15 cellular contexts compared by ENCODE assay signal in the genomic region with DNA sequence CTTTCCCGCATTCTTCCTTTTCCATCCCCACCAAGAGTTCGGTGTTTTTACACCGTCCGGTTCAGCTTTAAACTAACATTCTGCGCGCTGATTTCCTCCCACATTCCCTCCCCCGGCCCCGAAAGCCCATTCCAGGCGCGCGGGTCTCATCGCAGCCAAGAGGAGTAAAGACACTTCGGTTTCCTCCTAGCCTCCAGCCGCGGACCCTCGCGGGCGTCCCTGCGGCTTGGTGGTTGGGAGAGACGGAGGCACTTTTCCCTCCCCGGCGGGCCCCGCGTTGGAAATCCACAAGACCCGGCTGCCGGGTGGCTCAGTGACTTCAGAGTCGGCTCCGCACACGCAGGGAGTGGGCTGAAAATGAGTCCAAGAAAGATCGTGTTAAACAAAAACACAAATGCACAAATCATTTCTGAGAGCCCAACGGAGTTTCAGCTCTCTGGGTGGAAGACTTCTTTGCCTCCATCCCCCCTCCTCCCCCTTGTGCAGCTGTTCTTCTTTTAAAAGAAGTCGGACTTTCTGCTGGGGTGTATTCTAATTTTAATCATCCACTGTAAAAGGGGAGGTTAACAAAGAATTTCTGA. TPM values are rescaled to one million over a fixed set of nuclear protein-coding genes. Genes with fewer than 3 reads are reported as not detected.
DNase-seq lines count a peak whose midpoint lies in the region; ATAC-seq, FAIRE-seq and TF ChIP-seq lines count a peak whose summit lies in the region.
"Had no signal": no experiment of that assay in that cellular context is flagged by ENCODE, and none has a peak within 500 bp of the region (broad histone marks: within the 10 kb centered on the region; RNA-seq: fewer than 3 reads in every experiment).

No MANE protein-coding gene starts in this region.

- H3K56ac ChIP-seq in IMR-90 (ENCODE audit: extremely low read depth, insufficient read depth, low read length) (no peak overlapping the region), H1 (replicated peaks; ENCODE audit: insufficient read length, low read depth, low read length) (no peak overlapping the region)

- H2BK12ac ChIP-seq in H1 (ENCODE audit: low read depth, low read length): no peak overlapping the region

- no peak overlapping the region for H2AK9ac ChIP-seq in IMR-90 (replicated peaks; ENCODE audit: low read depth, low read length, poor library complexity)

- H3K36me3 ChIP-seq in IMR-90 (ENCODE audit: control insufficient read depth, insufficient read depth, low read length) (no peaks in the 10 kb centered on the region), H1 (ENCODE audit: control insufficient read depth in 2 of 4, insufficient read depth in 4 of 4, low read length in 3 of 4) (no peaks in the 10 kb centered on the region; a peak in 1 of 8 replicates), psoas muscle (ENCODE audit: insufficient read depth in 1 of 2, low read depth in 1 of 2) (no peaks in the 10 kb centered on the region), BE2C (no peaks in the 10 kb centered on the region)
- H3K36me3 ChIP-seq: cardiac muscle cell had no signal

- peak overlapping the region; percentile 38 for H3K4me2 ChIP-seq in IMR-90 (ENCODE audit: low read depth, low read length)
- peak overlapping the region; percentile 73 to 75 for H3K4me2 ChIP-seq in H1 (ENCODE audit: insufficient read depth in 1 of 2, low read depth in 2 of 2, low read length in 2 of 2)

- peaks cover 14% of the 10 kb centered on the region; the same call in 1 of the 2 replicates for H3K9me3 ChIP-seq in IMR-90 (ENCODE audit: control insufficient read depth, insufficient read depth, low read length)
- H3K9me3 ChIP-seq in H1 (ENCODE audit: insufficient read depth in 2 of 2, low read depth in 1 of 2, low read length in 1 of 2): no peaks in the 10 kb centered on the region
- H3K9me3 ChIP-seq in psoas muscle: no peaks in the 10 kb centered on the region
- no peaks in the 10 kb centered on the region; the same call in 1 of the 2 replicates for H3K9me3 ChIP-seq in BE2C

- H2BK120ac ChIP-seq in IMR-90 (ENCODE audit: low read depth, low read length): no peak overlapping the region
- H2BK120ac ChIP-seq in H1 (replicated peaks; ENCODE audit: low read depth, low read length): no peak overlapping the region

- no peak overlapping the region for H2BK20ac ChIP-seq in IMR-90 (ENCODE audit: low read depth, low read length)
- no peak overlapping the region for H2BK20ac ChIP-seq in H1 (ENCODE audit: low read length)

- H3K18ac ChIP-seq in IMR-90 (ENCODE audit: low read depth, low read length): no peak overlapping the region
- no peak overlapping the region for H3K18ac ChIP-seq in H1 (ENCODE audit: extremely low read depth, low read length)

- no peak overlapping the region for H4K5ac ChIP-seq in IMR-90 (ENCODE audit: low read depth, low read length)
- H4K5ac ChIP-seq in H1 (ENCODE audit: insufficient read length, low read depth, low read length): no peak overlapping the region

- no peak overlapping the region for H2BK5ac ChIP-seq in IMR-90 (ENCODE audit: low read depth, low read length, poor library complexity, severe bottlenecking)
- no peak overlapping the region for H2BK5ac ChIP-seq in H1 (ENCODE audit: low read depth, low read length)

- TF ChIP-seq EP300 in H1 (IDR thresholded peaks at IDR 0.05; ENCODE audit: borderline replicate concordance in 1 of 2, low read depth in 2 of 2, low read length in 2 of 2): no peak

- no peak for TF ChIP-seq POLR2A in IMR-90 (IDR thresholded peaks at IDR 0.05; ENCODE audit: low read depth, low read length)
- no peak for TF ChIP-seq POLR2A in H1 (IDR thresholded peaks at IDR 0.05; ENCODE audit: control extremely low read depth in 1 of 2, low read depth in 2 of 2, low read length in 2 of 2)

- in situ Hi-C loops in IMR-90 (cut with MboI; ENCODE audit: low sequenced_read_pairs): no loop called here

- H2AFZ ChIP-seq in IMR-90 (replicated peaks; ENCODE audit: low read length, poor library complexity) (no peak overlapping the region), H1 (ENCODE audit: low read length) (no peak overlapping the region)

- H3K9ac ChIP-seq in IMR-90 (ENCODE audit: low read depth, low read length) (no peak overlapping the region), H1 (replicated peaks in 1 of 4; ENCODE audit: extremely low read depth in 1 of 4, low read depth in 3 of 4, low read length in 3 of 4) (no peak overlapping the region)

- POLR2A ChIA-PET in IMR-90 (lab: Charles Lee; ENCODE audit: unreplicated experiment): no interaction called here
- POLR2A ChIA-PET in H1 (lab: Charles Lee; ENCODE audit: partially characterized antibody): no interaction called here

- no peak for FAIRE-seq in H1 (lab: Jason Lieb, UNC)
- FAIRE-seq: A204.1, GM18507 had no signal

- no peaks in the 10 kb centered on the region; the same call in 1 of the 2 replicates for H3K4me1 ChIP-seq in IMR-90 (ENCODE audit: control insufficient read depth, insufficient read depth, low read length)
- peaks cover 0 to 12% (median 8%) of the 10 kb centered on the region in 4 experiments; a peak in 6 of 7 replicates for H3K4me1 ChIP-seq in H1 (replicated peaks in 1 of 4; ENCODE audit: control insufficient read depth in 3 of 4, insufficient read depth in 4 of 4, low read length in 3 of 4)
- peaks cover 5% of the 10 kb centered on the region for H3K4me1 ChIP-seq in psoas muscle
- H3K4me1 ChIP-seq in BE2C: no peaks in the 10 kb centered on the region

- H4K8ac ChIP-seq in IMR-90 (ENCODE audit: low read depth in 2 of 2, low read length in 2 of 2) (no peak overlapping the region), H1 (ENCODE audit: extremely low read depth, insufficient read depth, low read length) (no peak overlapping the region; the same call in 1 of the 2 replicates)

- H3K4ac ChIP-seq in IMR-90 (ENCODE audit: low read depth, low read length) (no peak overlapping the region), H1 (replicated peaks; ENCODE audit: insufficient read length, low read depth, low read length) (no peak overlapping the region)

- H3K23ac ChIP-seq in IMR-90 (ENCODE audit: low read depth, low read length) (no peak overlapping the region), H1 (ENCODE audit: insufficient read length) (no peak overlapping the region)

- ATAC-seq in IMR-90 (ENCODE audit: low read depth): no peak
- no peak for ATAC-seq in psoas muscle
- ATAC-seq: stimulated activated memory B cell treated with anti-CD40 and anti-IgM and Interleukin-4, amounts not matched to agents 10 μg/mL and 1 μg/mL and 100 μg/mL, for 72 hours had no signal

- TF ChIP-seq RAD21 in IMR-90 (IDR thresholded peaks at IDR 0.05; ENCODE audit: low read length): no peak
- no peak for TF ChIP-seq RAD21 in H1 (IDR thresholded peaks at IDR 0.05 in 1 of 2, conservative IDR thresholded peaks at IDR 0.05 in 1 of 2; ENCODE audit: low read depth in 2 of 2, low read length in 2 of 2)

- H4K91ac ChIP-seq in IMR-90 (ENCODE audit: insufficient read depth, low read depth, low read length): no peak overlapping the region
- H4K91ac ChIP-seq in H1 (replicated peaks; ENCODE audit: insufficient read length, low read length): no peak overlapping the region

- H3K27me3 ChIP-seq in IMR-90 (ENCODE audit: control insufficient read depth, insufficient read depth, low read length) (peaks cover 86% of the 10 kb centered on the region), H1 (replicated peaks in 1 of 4; ENCODE audit: control insufficient read depth in 3 of 4, extremely low read depth in 1 of 4, insufficient read depth in 3 of 4, low read length in 3 of 4) (peaks cover 61 to 98% (median 88%) of the 10 kb centered on the region in 4 experiments), psoas muscle (ENCODE audit: insufficient read depth in 3 of 3, low read length in 2 of 3) (peaks cover 0 to 94% (median 13%) of the 10 kb centered on the region in 3 donors), BE2C (peaks cover 85% of the 10 kb centered on the region)

- dilution Hi-C loops in IMR-90 (cut with HindIII; ENCODE audit: low sequenced_read_pairs, unreplicated experiment): no loop called here

- no peaks in the 10 kb centered on the region for H3K79me2 ChIP-seq in H1 (ENCODE audit: control insufficient read depth in 1 of 2, insufficient read depth in 2 of 2, low read length in 2 of 2)

- 17% methylated on average over 8 of the region's 32 CpGs; no CpG with 5 or more reads in 1 of the 2 experiments for WGBS in IMR-90 (ENCODE audit: extremely low coverage in 2 of 2, insufficient read length in 1 of 2), 2 experiments
- 1% methylated on average over 31 of the region's 32 CpGs; no CpG with 5 or more reads in 1 of the 2 experiments for WGBS in H1 (ENCODE audit: extremely low coverage in 1 of 2, insufficient coverage in 1 of 2, insufficient read length in 1 of 2, insufficient replicate concordance in 2 of 2, low coverage in 1 of 2, low lambda C conversion rate in 2 of 2, missing lambda C conversion rate in 1 of 2), 2 experiments
- WGBS in psoas muscle, 3 donors: 2 to 17% (median 2%) methylated on average over 24 to 32 of the region's 32 CpGs

- H3K9me1 ChIP-seq in IMR-90 (ENCODE audit: insufficient read depth, low read length): no peaks in the 10 kb centered on the region

- CTCF ChIA-PET in IMR-90 (lab: Yijun Ruan, JAX) (no interaction called here), H1 (lab: Charles Lee; ENCODE audit: partially characterized antibody) (interaction anchor here (2.1 kb wide), 1 partner anchor 9 kb away, joined by 5 read pairs; no protein-coding TSS in a partner anchor)

- H3K79me1 ChIP-seq in IMR-90 (ENCODE audit: low read depth in 1 of 2, low read length in 2 of 2) (no peaks in the 10 kb centered on the region), H1 (ENCODE audit: low read depth, low read length) (no peaks in the 10 kb centered on the region)

- H2BK15ac ChIP-seq in IMR-90 (ENCODE audit: low read depth, low read length): no peak overlapping the region
- H2BK15ac ChIP-seq in H1 (ENCODE audit: low read length): no peak overlapping the region

- intact Hi-C loops in IMR-90 (cut with micrococcal nuclease) (no loop called here), psoas muscle (cut with DNase I) (loop anchor here in 1 of 2 donors (5.0 to 10.0 kb wide), 3 partner anchors 125 to 263 kb away; no protein-coding TSS in a partner anchor)

- H3K4me3 ChIP-seq in IMR-90 (ENCODE audit: insufficient read depth, low read depth, low read length) (no peak overlapping the region), H1 (ENCODE audit: extremely low read depth in 1 of 4, insufficient read depth in 2 of 4, low read depth in 3 of 4, low read length in 4 of 4) (peak overlapping the region in 3 of 4 experiments; percentile 17 to 54 (median 25); a peak in 5 of 8 replicates), psoas muscle (peak overlapping the region; percentile 56), BE2C (ENCODE audit: low read depth, low read length) (no peak overlapping the region)
- H3K4me3 ChIP-seq: cardiac muscle cell had no signal

- TF ChIP-seq CTCF in IMR-90 (conservative IDR thresholded peaks at IDR 0.05; ENCODE audit: low read depth, low read length) (no peak), H1 (IDR thresholded peaks at IDR 0.05; ENCODE audit: control extremely low read depth in 1 of 3, insufficient read depth in 1 of 3, low read depth in 1 of 3, low read length in 3 of 3) (no peak), psoas muscle (IDR thresholded peaks at IDR 0.05) (no peak), BE2C (IDR thresholded peaks at IDR 0.05; ENCODE audit: low read depth, low read length) (no peak)

- BruUV-seq in IMR-90 (replicated peaks; lab: Mats Ljungman, UMichigan): no TSS peak

- peak; percentile 47 for DNase-seq in NCI-H146 (lab: John Stamatoyannopoulos, UW)
- DNase-seq in NCI-H146 treated with DMSO at 0.1 percent for 48 hours (lab: John Stamatoyannopoulos, UW; ENCODE audit: unreplicated experiment): no peak
- no peak for DNase-seq in IMR-90
- no peak for DNase-seq in H1 (ENCODE audit: low read depth in 1 of 2, low spot score in 2 of 2)
- peak in 1 of 2 donors; percentile 52 for DNase-seq in psoas muscle
- DNase-seq in stimulated activated CD4-positive, alpha-beta T cell treated with anti-CD3 and anti-CD28 coated beads, Interleukin-15, amount 100 ng/mL, for 24 hours: no peak
- no peak for DNase-seq in BE2C
- no peak for DNase-seq in SW480 (ENCODE audit: low spot score)
- DNase-seq: activated T-cell treated with anti-CD3 and anti-CD28 coated beads, Interleukin-2, amount 50 U/mL, for 24 hours had no signal

- H2AK5ac ChIP-seq in IMR-90 (ENCODE audit: low read depth, low read length) (no peak overlapping the region), H1 (ENCODE audit: low read depth, low read length) (no peak overlapping the region)

- H3K14ac ChIP-seq in IMR-90 (replicated peaks; ENCODE audit: low read depth, low read length) (no peak overlapping the region), H1 (ENCODE audit: insufficient read length) (no peak overlapping the region)

- H4K20me1 ChIP-seq in IMR-90 (ENCODE audit: insufficient read depth, low read length) (no peaks in the 10 kb centered on the region; the same call in 1 of the 2 replicates), H1 (replicated peaks in 1 of 2; ENCODE audit: control insufficient read depth in 1 of 2, insufficient read depth in 2 of 2, low read length in 2 of 2) (peaks cover 0 to 4% of the 10 kb centered on the region in 2 experiments)

- H3K23me2 ChIP-seq in H1 (ENCODE audit: low read depth, low read length): peaks cover 10% of the 10 kb centered on the region; the same call in 1 of the 2 replicates

- no peak overlapping the region for H3K27ac ChIP-seq in IMR-90 (ENCODE audit: insufficient read depth, low read length)
- no peak overlapping the region for H3K27ac ChIP-seq in H1 (ENCODE audit: low read depth, low read length)
- no peak overlapping the region for H3K27ac ChIP-seq in psoas muscle
- H3K27ac ChIP-seq: cardiac muscle cell, VCaP had no signal

RNA-seq across cellular contexts. Expression of gene ARX, which starts 2.0 kb away (rescaled TPM):
- total RNA-seq in IMR-90 (2012; rRNA removed): not detected in 2 replicates
- polyA plus RNA-seq in IMR-90 (2012; rRNA removed): not detected in 2 replicates
- not detected in 2 replicates for polyA plus RNA-seq in IMR-90 (2012; cell fraction: cytosol; rRNA removed)
- polyA plus RNA-seq in IMR-90 (2012; cell fraction: nucleus; rRNA removed; ENCODE audit: low replicate concordance): not detected in 2 replicates
- not detected in 2 replicates for total RNA-seq in H1 (2021; fragmentation: NEBNext Ultra II Directional; extraction: Animal tissue kit (Norgen Biotek cat#: 25700))
- 0.05 TPM in 1 of 2 replicates, not detected in the other for polyA plus RNA-seq in H1 (2011; rRNA removed)
- 0.04 TPM for polyA plus RNA-seq in H1 (2011; cell fraction: cytosol; rRNA removed)
- polyA plus RNA-seq in H1 (2011; cell fraction: nucleus; rRNA removed): 0.07 TPM
- not detected in 4 replicates for polyA plus RNA-seq in H1 (2012, experiment 1 of 2)
- not detected for polyA plus RNA-seq in H1 (2012, experiment 2 of 2)
- polyA plus RNA-seq in H1 (2013, experiment 1 of 2): 0.06 TPM
- polyA plus RNA-seq in H1 (2013, experiment 2 of 2): not detected
- polyA minus RNA-seq in H1 (2011; rRNA and poly(A)+ RNA removed): not detected in 2 replicates
- not detected for polyA minus RNA-seq in H1 (2011; cell fraction: cytosol; rRNA and poly(A)+ RNA removed)
- not detected for polyA minus RNA-seq in H1 (2011; cell fraction: nucleus; rRNA and poly(A)+ RNA removed)
- total RNA-seq in psoas muscle: 10 to 100 TPM in 1 of 4 donors, 1 to 10 TPM in 3; 2.7 to 12.8 (median 3.9) TPM
- polyA plus RNA-seq in psoas muscle: 1 to 10 TPM in 2 of 3 donors, under 1 TPM in 1; 0.64 to 3.0 (median 2.6) TPM
- polyA plus RNA-seq in BE2C (2012; ENCODE audit: insufficient read depth, insufficient read length, low read depth): not detected
- total RNA-seq: cardiac muscle cell, HT-29 had no signal
- polyA plus RNA-seq: cardiac muscle cell had no signal

Comparison
In these comparisons a context has a peak if more than half of its experiments do, and no peak if none do; other contexts are left out.
1. H3K4me3 ChIP-seq: peak in H1 (3 of 4) and psoas muscle (single experiment); none in IMR-90 (single experiment) and BE2C (single experiment).